ENCODE assay signal across 19 cellular contexts in genomic region chr1:99598738-99599411, GRCh38. TPM values are rescaled to one million over a fixed set of nuclear protein-coding genes. Genes with fewer than 3 reads are reported as not detected.
A peak's percentile ranks its signal among the peaks of the same experiment; 100 is the strongest.
DNase-seq lines count a peak whose midpoint lies in the region; TF ChIP-seq lines count a peak whose summit lies in the region.
"Had no signal": no experiment of that assay in that cellular context is flagged by ENCODE, and none has a peak within 500 bp of the region (broad histone marks: within the 10 kb centered on the region; RNA-seq: fewer than 3 reads in every experiment).

No MANE protein-coding gene starts in this region.

- H3K9me3 ChIP-seq in subcutaneous abdominal adipose tissue (ENCODE audit: control insufficient read depth in 5 of 5, low read length in 5 of 5), result no peaks in the 10 kb centered on the region
- H3K9me3 ChIP-seq: BLaER1 treated with 17β-estradiol and CSF1 and Interleukin-3, amounts not matched to agents 10 nM and 100 nM; body of pancreas; neutrophil had no signal

- peak overlapping the region in 1 of 5 donors; percentile 12 for H3K9ac ChIP-seq in subcutaneous abdominal adipose tissue (ENCODE audit: low read length in 5 of 5)
- H3K9ac ChIP-seq: BLaER1 treated with 17β-estradiol and CSF1 and Interleukin-3, amounts not matched to agents 10 nM and 100 nM had no signal

- H3K9me3 Mint-ChIP-seq in chondrocyte (ENCODE audit: low read depth), result no peaks in the 10 kb centered on the region
- H3K9me3 Mint-ChIP-seq: activated CD4-positive, alpha-beta T cell treated with anti-CD3 and anti-CD28 coated beads, Interleukin-2, amount 10 ng/mL, durations not matched to agents 7 days and 5 days; IgD-negative memory B cell had no signal

- no peak overlapping the region for H3K4me3 ChIP-seq in subcutaneous abdominal adipose tissue (ENCODE audit: low read depth in 1 of 5, low read length in 5 of 5)
- H3K4me3 ChIP-seq: BLaER1 treated with 17β-estradiol and CSF1 and Interleukin-3, amounts not matched to agents 10 nM and 100 nM; body of pancreas had no signal

- H3K36me3 Mint-ChIP-seq in chondrocyte (ENCODE audit: low read depth), result no peaks in the 10 kb centered on the region
- H3K36me3 Mint-ChIP-seq: IgD-negative memory B cell, mesothelial cell of epicardium had no signal

- peak; percentile 29 for DNase-seq in M059J (ENCODE audit: low read depth)
- no peak for DNase-seq in chondrocyte (ENCODE audit: low spot score)
- DNase-seq in lung microvascular endothelial cell (ENCODE audit: low read depth in 2 of 2), result peak; percentile 43 to 51
- DNase-seq in NCI-H526 treated with DMSO at 0.1 percent for 48 hours (lab: John Stamatoyannopoulos, UW), result no peak
- DNase-seq in SIG-M5 (lab: John Stamatoyannopoulos, UW), result no peak
- DNase-seq in kidney glomerular epithelial cell (lab: John Stamatoyannopoulos, UW), result no peak
- DNase-seq: activated CD4-positive, alpha-beta T cell treated with anti-CD3 and anti-CD28 coated beads, Interleukin-2, amount 10 ng/mL, durations not matched to agents 7 days and 5 days; activated naive CD4-positive, alpha-beta T cell treated with Interleukin-2 at 50 U/mL for 16 hours; body of pancreas; GF-D8; NCI-H1092; NCI-H2171; NCI-H774 had no signal

- no peak for TF ChIP-seq CTCF in chondrocyte (IDR thresholded peaks at IDR 0.05)

- H3K27ac ChIP-seq in subcutaneous abdominal adipose tissue (ENCODE audit: low read depth, low read length), result peak overlapping the region; percentile 5
- H3K27ac ChIP-seq: BLaER1 treated with 17β-estradiol and CSF1 and Interleukin-3, amounts not matched to agents 10 nM and 100 nM; body of pancreas; neutrophil had no signal

- H3K27me3 Mint-ChIP-seq in chondrocyte (ENCODE audit: low read depth), result no peaks in the 10 kb centered on the region
- H3K27me3 Mint-ChIP-seq: dendritic cell treated with granulocyte-macrophage colony-stimulating factor and Interleukin-4, amounts not matched to agents 40 ng/mL and 50 ng/mL, for 4 days; IgD-negative memory B cell had no signal

- H3K4me1 Mint-ChIP-seq in chondrocyte (ENCODE audit: low read depth), result peaks cover 33% of the 10 kb centered on the region
- H3K4me1 Mint-ChIP-seq: activated CD4-positive, alpha-beta T cell treated with anti-CD3 and anti-CD28 coated beads, Interleukin-2, amount 10 ng/mL, durations not matched to agents 7 days and 5 days; IgD-negative memory B cell; mesothelial cell of epicardium had no signal

- H3K36me3 ChIP-seq in subcutaneous abdominal adipose tissue (ENCODE audit: control insufficient read depth in 5 of 5, insufficient read depth in 5 of 5, low read length in 5 of 5), result no peaks in the 10 kb centered on the region
- H3K36me3 ChIP-seq: BLaER1 treated with 17β-estradiol and CSF1 and Interleukin-3, amounts not matched to agents 10 nM and 100 nM; neutrophil had no signal

- H3K4me1 ChIP-seq in subcutaneous abdominal adipose tissue (ENCODE audit: control insufficient read depth in 5 of 5, insufficient read depth in 5 of 5, low read length in 5 of 5), result peaks cover 0 to 42% (median 16%) of the 10 kb centered on the region in 5 donors
- H3K4me1 ChIP-seq: BLaER1 treated with 17β-estradiol and CSF1 and Interleukin-3, amounts not matched to agents 10 nM and 100 nM had no signal

- H3K4me3 Mint-ChIP-seq in chondrocyte (ENCODE audit: unreplicated experiment), result no peak overlapping the region
- H3K4me3 Mint-ChIP-seq: activated CD4-positive, alpha-beta T cell treated with anti-CD3 and anti-CD28 coated beads, Interleukin-2, amount 10 ng/mL, durations not matched to agents 7 days and 5 days; dendritic cell treated with granulocyte-macrophage colony-stimulating factor and Interleukin-4, amounts not matched to agents 40 ng/mL and 50 ng/mL, for 4 days; IgD-negative memory B cell; mesothelial cell of epicardium had no signal

- H3K27me3 ChIP-seq in subcutaneous abdominal adipose tissue (ENCODE audit: control insufficient read depth in 5 of 5, insufficient read depth in 4 of 5, low read length in 5 of 5), result no peaks in the 10 kb centered on the region
- H3K27me3 ChIP-seq: BLaER1 treated with 17β-estradiol and CSF1 and Interleukin-3, amounts not matched to agents 10 nM and 100 nM; body of pancreas; neutrophil had no signal

- peak overlapping the region; percentile 66 for H3K27ac Mint-ChIP-seq in chondrocyte (ENCODE audit: unreplicated experiment)
- H3K27ac Mint-ChIP-seq: activated CD4-positive, alpha-beta T cell treated with anti-CD3 and anti-CD28 coated beads, Interleukin-2, amount 10 ng/mL, durations not matched to agents 7 days and 5 days; dendritic cell treated with granulocyte-macrophage colony-stimulating factor and Interleukin-4, amounts not matched to agents 40 ng/mL and 50 ng/mL, for 4 days; IgD-negative memory B cell; mesothelial cell of epicardium had no signal

RNA-seq across cellular contexts. Expression of gene PALMD, which starts 47.0 kb away (rescaled TPM):
- total RNA-seq in M059J (2014; rRNA removed; shearing (Covaris generic)), result 10.2 and 11.7 TPM in 2 replicates
- total RNA-seq in chondrocyte (6.2 to 16.5 TPM (median 6.9 TPM) in 3 replicates), lung microvascular endothelial cell (22.2 and 30.3 TPM in 2 replicates)
- total RNA-seq: activated CD4-positive, alpha-beta T cell treated with anti-CD3 and anti-CD28 coated beads, Interleukin-2, amount 10 ng/mL, durations not matched to agents 7 days and 5 days had no signal

Comparison
In these comparisons a context has a peak if more than half of its experiments do, and no peak if none do; other contexts are left out.
1. DNase-seq: peak in M059J (single experiment) and lung microvascular endothelial cell (2 of 2); none in chondrocyte (single experiment), NCI-H526 treated with DMSO at 0.1 percent for 48 hours (single experiment), SIG-M5 (single experiment) and kidney glomerular epithelial cell (single experiment).